In the genomic region with DNA sequence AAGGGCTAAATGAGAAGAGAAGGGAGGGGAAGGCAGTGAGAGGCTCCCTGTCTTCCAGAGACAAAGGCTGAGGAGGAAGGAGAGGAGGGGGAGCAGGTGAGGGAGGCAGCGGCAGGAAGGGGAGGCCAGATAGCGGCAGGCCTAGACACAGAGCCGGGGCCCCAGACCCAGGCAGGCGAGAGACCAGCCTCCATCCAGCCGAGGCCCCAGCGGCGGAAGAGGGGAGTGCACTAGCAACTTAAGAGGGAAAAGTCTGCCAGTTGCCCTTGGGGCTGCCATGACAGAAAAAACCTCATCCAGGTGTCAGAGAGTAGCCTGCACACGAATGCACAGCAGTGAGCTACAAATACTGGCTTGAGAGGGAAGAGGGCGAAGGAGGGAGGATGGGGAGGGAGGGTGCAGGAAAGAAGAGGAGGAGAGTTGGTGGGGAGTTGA, we compare ENCODE assay signal across 1 cellular context.
TF ChIP-seq lines count a peak whose summit lies in the region.

No MANE protein-coding gene starts in this region.

TF ChIP-seq in SK-N-SH, 30 proteins besides CTCF, POLR2A, EP300 and RAD21 (continued from another document):
- TF ChIP-seq, protein P1, sequence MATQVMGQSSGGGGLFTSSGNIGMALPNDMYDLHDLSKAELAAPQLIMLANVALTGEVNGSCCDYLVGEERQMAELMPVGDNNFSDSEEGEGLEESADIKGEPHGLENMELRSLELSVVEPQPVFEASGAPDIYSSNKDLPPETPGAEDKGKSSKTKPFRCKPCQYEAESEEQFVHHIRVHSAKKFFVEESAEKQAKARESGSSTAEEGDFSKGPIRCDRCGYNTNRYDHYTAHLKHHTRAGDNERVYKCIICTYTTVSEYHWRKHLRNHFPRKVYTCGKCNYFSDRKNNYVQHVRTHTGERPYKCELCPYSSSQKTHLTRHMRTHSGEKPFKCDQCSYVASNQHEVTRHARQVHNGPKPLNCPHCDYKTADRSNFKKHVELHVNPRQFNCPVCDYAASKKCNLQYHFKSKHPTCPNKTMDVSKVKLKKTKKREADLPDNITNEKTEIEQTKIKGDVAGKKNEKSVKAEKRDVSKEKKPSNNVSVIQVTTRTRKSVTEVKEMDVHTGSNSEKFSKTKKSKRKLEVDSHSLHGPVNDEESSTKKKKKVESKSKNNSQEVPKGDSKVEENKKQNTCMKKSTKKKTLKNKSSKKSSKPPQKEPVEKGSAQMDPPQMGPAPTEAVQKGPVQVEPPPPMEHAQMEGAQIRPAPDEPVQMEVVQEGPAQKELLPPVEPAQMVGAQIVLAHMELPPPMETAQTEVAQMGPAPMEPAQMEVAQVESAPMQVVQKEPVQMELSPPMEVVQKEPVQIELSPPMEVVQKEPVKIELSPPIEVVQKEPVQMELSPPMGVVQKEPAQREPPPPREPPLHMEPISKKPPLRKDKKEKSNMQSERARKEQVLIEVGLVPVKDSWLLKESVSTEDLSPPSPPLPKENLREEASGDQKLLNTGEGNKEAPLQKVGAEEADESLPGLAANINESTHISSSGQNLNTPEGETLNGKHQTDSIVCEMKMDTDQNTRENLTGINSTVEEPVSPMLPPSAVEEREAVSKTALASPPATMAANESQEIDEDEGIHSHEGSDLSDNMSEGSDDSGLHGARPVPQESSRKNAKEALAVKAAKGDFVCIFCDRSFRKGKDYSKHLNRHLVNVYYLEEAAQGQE (IDR thresholded peaks at IDR 0.05; ENCODE audit: low read depth, low read length), result no peak
